In genomic region chr1:203272633-203273205, GRCh38 we compare ENCODE assay signal across 8 cellular contexts. TPM values are rescaled to one million over a fixed set of nuclear protein-coding genes. Genes with fewer than 3 reads are reported as not detected.
A peak's percentile ranks its signal among the peaks of the same experiment; 100 is the strongest.
DNase-seq lines count a peak whose midpoint lies in the region; ATAC-seq and TF ChIP-seq lines count a peak whose summit lies in the region.

No MANE protein-coding gene starts in this region.

- H3K27ac ChIP-seq in A673 (ENCODE audit: low read depth, low read length, poor library complexity, severe bottlenecking), result peak overlapping the region; percentile 15
- no peak overlapping the region for H3K27ac ChIP-seq in HCT116 (ENCODE audit: low read depth, low read length)
- peak overlapping the region; percentile 95 for H3K27ac ChIP-seq in caudate nucleus (ENCODE audit: low read depth, low read length)
- no peak overlapping the region for H3K27ac ChIP-seq in neuronal stem cell (replicated peaks; ENCODE audit: low read length)

- ATAC-seq in HCT116 (no peak), HG03095 (IDR thresholded peaks at IDR 0.05; ENCODE audit: unreplicated experiment) (no peak), HG02642 (IDR thresholded peaks at IDR 0.05; ENCODE audit: poor library complexity, unreplicated experiment) (no peak)

- H3K18ac ChIP-seq in neuronal stem cell (ENCODE audit: low read length), result peak overlapping the region; percentile 5

- H3K4ac ChIP-seq in neuronal stem cell (ENCODE audit: low read length), result no peak overlapping the region

- H3K23ac ChIP-seq in neuronal stem cell (ENCODE audit: low read depth, low read length, poor library complexity), result no peak overlapping the region

- H2BK5ac ChIP-seq in neuronal stem cell (ENCODE audit: low read length), result no peak overlapping the region

- H2AK5ac ChIP-seq in neuronal stem cell (ENCODE audit: low read depth, low read length), result peak overlapping the region; percentile 90

- intact Hi-C loops in A673 (cut with micrococcal nuclease; ENCODE audit: unreplicated experiment) (loop anchor here (1.0 to 5.0 kb wide), 3 partner anchors 66 to 430 kb away; no protein-coding TSS in a partner anchor), HCT116 (cut with micrococcal nuclease) (loop anchor here (1.0 to 2.0 kb wide), 3 partner anchors 66 to 430 kb away; no protein-coding TSS in a partner anchor)

- no peak overlapping the region for H3K14ac ChIP-seq in neuronal stem cell (ENCODE audit: low read length)

- H3K79me1 ChIP-seq in neuronal stem cell (ENCODE audit: low read depth, low read length), result no peaks in the 10 kb centered on the region

- no peaks in the 10 kb centered on the region for H3K9me2 ChIP-seq in HCT116 (ENCODE audit: insufficient read depth)

- TF ChIP-seq CTCF in A673 (conservative IDR thresholded peaks at IDR 0.05; ENCODE audit: low read depth, low read length), result no peak
- TF ChIP-seq CTCF in HCT116 (IDR thresholded peaks at IDR 0.05 in 2 of 3, conservative IDR thresholded peaks at IDR 0.05 in 1 of 3; ENCODE audit: borderline replicate concordance in 1 of 3, insufficient read depth in 1 of 3, low read depth in 2 of 3, low read length in 2 of 3), result no peak

- no CpG with 5 or more reads among the region's 17 CpGs for WGBS in neuronal stem cell (ENCODE audit: extremely low coverage in 2 of 2, insufficient read length in 2 of 2, insufficient replicate concordance in 1 of 2), 2 donors

- no peak overlapping the region for H4K8ac ChIP-seq in neuronal stem cell (ENCODE audit: low read depth, low read length)

- H4K91ac ChIP-seq in neuronal stem cell (ENCODE audit: low read depth, low read length, poor library complexity), result no peak overlapping the region

- TF ChIP-seq POLR2A in HCT116 (IDR thresholded peaks at IDR 0.05; ENCODE audit: borderline replicate concordance, extremely low read depth, insufficient read depth, insufficient read length), result no peak

- no peaks in the 10 kb centered on the region for H3K27me3 ChIP-seq in A673 (replicated peaks; ENCODE audit: insufficient read depth, low read depth, low read length, poor library complexity)
- no peaks in the 10 kb centered on the region for H3K27me3 ChIP-seq in HCT116 (ENCODE audit: insufficient read depth, low read length)
- H3K27me3 ChIP-seq in neuronal stem cell (ENCODE audit: control insufficient read depth in 3 of 3, insufficient read depth in 3 of 3, low read depth in 1 of 3, low read length in 3 of 3), result peaks cover 0 to 22% (median 0%) of the 10 kb centered on the region in 3 experiments

- peak overlapping the region; percentile 17; the same call in 1 of the 2 replicates for H3K9ac ChIP-seq in HCT116 (ENCODE audit: low read length)
- H3K9ac ChIP-seq in neuronal stem cell (ENCODE audit: low read depth, low read length, poor library complexity), result no peak overlapping the region

- RAD21 ChIA-PET in HCT116 (lab: Charles Lee; ENCODE audit: low non-redundant PET in 1 of 2, low total read pairs in 2 of 2, uncharacterized antibody in 2 of 2, unreplicated experiment in 2 of 2), result interaction anchor here (0.7 to 1.4 kb wide), 7 partner anchors 18 to 401 kb away, joined by 3 to 6 read pairs (median 4); no protein-coding TSS in a partner anchor

- no peak overlapping the region for H2BK120ac ChIP-seq in neuronal stem cell (ENCODE audit: low read depth, low read length)

- H3K36me3 ChIP-seq in A673 (ENCODE audit: insufficient read depth, low read length, poor library complexity, severe bottlenecking) (no peaks in the 10 kb centered on the region), HCT116 (ENCODE audit: control insufficient read depth in 1 of 2, insufficient read depth in 2 of 2, low read length in 2 of 2) (no peaks in the 10 kb centered on the region), neuronal stem cell (replicated peaks in 1 of 2; ENCODE audit: control insufficient read depth in 2 of 2, insufficient read depth in 2 of 2, low read length in 2 of 2) (no peaks in the 10 kb centered on the region)

- H3K4me1 ChIP-seq in A673 (ENCODE audit: insufficient read depth, low read length, poor library complexity, severe bottlenecking), result peaks cover 31% of the 10 kb centered on the region
- peaks cover 0 to 32% of the 10 kb centered on the region in 2 experiments; a peak in 2 of 4 replicates for H3K4me1 ChIP-seq in HCT116 (ENCODE audit: control insufficient read depth in 1 of 2, insufficient read depth in 2 of 2, low read length in 2 of 2)
- H3K4me1 ChIP-seq in neuronal stem cell (ENCODE audit: control insufficient read depth in 2 of 2, insufficient read depth in 1 of 2, low read depth in 1 of 2, low read length in 2 of 2), result peaks cover 13 to 18% of the 10 kb centered on the region in 2 donors

- no peaks in the 10 kb centered on the region for H3K79me2 ChIP-seq in HCT116 (ENCODE audit: insufficient read depth, low read length)

- CTCF ChIA-PET in A673 (lab: Charles Lee), result interaction anchor here (0.6 to 1.4 kb wide), 12 partner anchors 17 to 603 kb away, joined by 3 to 9 read pairs (median 4); no protein-coding TSS in a partner anchor
- CTCF ChIA-PET in HCT116 (lab: Charles Lee), result interaction anchor here (0.6 to 3.3 kb wide), 32 partner anchors 10 to 428 kb away, joined by 3 to 28 read pairs (median 4); no protein-coding TSS in a partner anchor

- H3K9me3 ChIP-seq in A673 (ENCODE audit: low read depth, low read length, poor library complexity, severe bottlenecking) (no peaks in the 10 kb centered on the region), HCT116 (ENCODE audit: control insufficient read depth in 1 of 2, insufficient read depth in 1 of 2, low read depth in 1 of 2, low read length in 2 of 2) (no peaks in the 10 kb centered on the region), neuronal stem cell (replicated peaks in 1 of 2; ENCODE audit: control insufficient read depth in 2 of 2, insufficient read depth in 1 of 2, low read depth in 1 of 2, low read length in 2 of 2) (no peaks in the 10 kb centered on the region)

- no peak for DNase-seq in A673 (ENCODE audit: low spot score)
- no peak for DNase-seq in HCT116 (ENCODE audit: low read depth, low spot score)
- DNase-seq in caudate nucleus (lab: John Stamatoyannopoulos, UW), result no peak
- no peak for DNase-seq in neuronal stem cell (ENCODE audit: low spot score)
- no peak for DNase-seq in putamen (ENCODE audit: low spot score)
- DNase-seq in NCI-H748 (lab: John Stamatoyannopoulos, UW; ENCODE audit: unreplicated experiment), result no peak

- H3K4me2 ChIP-seq in HCT116 (ENCODE audit: low read length) (peak overlapping the region; percentile 77), neuronal stem cell (ENCODE audit: insufficient read depth, low read length, poor library complexity, severe bottlenecking) (no peak overlapping the region)

- no peak for TF ChIP-seq RAD21 in HCT116 (IDR thresholded peaks at IDR 0.05; ENCODE audit: low read depth)

- H3K4me3 ChIP-seq in A673 (ENCODE audit: low read depth, low read length, poor library complexity, severe bottlenecking) (no peak overlapping the region), HCT116 (replicated peaks in 1 of 2; ENCODE audit: low read depth in 1 of 2, low read length in 2 of 2) (peak overlapping the region; percentile 19 to 45; a peak in 2 of 4 replicates), neuronal stem cell (ENCODE audit: low read length in 2 of 2) (no peak overlapping the region)

- no TSS peak for BruUV-seq in A673 (replicated peaks; lab: Mats Ljungman, UMichigan)
- no TSS peak for BruUV-seq in HCT116 (replicated peaks; lab: Mats Ljungman, UMichigan)

- POLR2A ChIA-PET in A673 (lab: Charles Lee; ENCODE audit: low non-redundant PET), result no interaction called here
- POLR2A ChIA-PET in HCT116 (lab: Charles Lee), result interaction anchor here (0.9 kb wide), 1 partner anchor 54 kb away, joined by 6 read pairs; no protein-coding TSS in a partner anchor

- peak overlapping the region; percentile 62 for H2BK15ac ChIP-seq in neuronal stem cell (ENCODE audit: low read length)

- H2AFZ ChIP-seq in HCT116 (ENCODE audit: low read depth, low read length, poor library complexity, severe bottlenecking), result peak overlapping the region; percentile 60
- H2AFZ ChIP-seq in neuronal stem cell (ENCODE audit: low read length), result peak overlapping the region; percentile 94

- no peaks in the 10 kb centered on the region for H4K20me1 ChIP-seq in HCT116 (ENCODE audit: insufficient read depth)

- H2BK12ac ChIP-seq in neuronal stem cell (ENCODE audit: low read length), result peak overlapping the region; percentile 50

TF ChIP-seq in HCT116, 20 proteins besides CTCF, POLR2A, EP300 and RAD21 (continues in another document):
- TF ChIP-seq FOSL1 (IDR thresholded peaks at IDR 0.05; ENCODE audit: low read depth) (no peak), JUND (IDR thresholded peaks at IDR 0.05) (no peak), EZH2phosphoT487 (IDR thresholded peaks at IDR 0.05; ENCODE audit: borderline replicate concordance) (no peak), SRF (IDR thresholded peaks at IDR 0.05; ENCODE audit: low read depth) (no peak), ATF3 (IDR thresholded peaks at IDR 0.05) (no peak), YY1 (IDR thresholded peaks at IDR 0.05; ENCODE audit: extremely low read depth, insufficient replicate concordance, low read depth, low read length) (no peak)

RNA-seq across cellular contexts. Expression of gene BTG2, which starts 32.6 kb away (rescaled TPM):
- total RNA-seq in A673 (2021) (8.5 and 9.3 TPM in 2 replicates), HCT116 (2021; ENCODE audit: unreplicated experiment) (24.2 TPM)
- 19.0 and 20.9 TPM in 2 replicates for polyA plus RNA-seq in HCT116 (2012)
- 59.9 TPM for polyA plus RNA-seq in neuronal stem cell (2013, experiment 1 of 2)
- 59.9 TPM for polyA plus RNA-seq in neuronal stem cell (2013, experiment 2 of 2)

RNA-seq across cellular contexts. Expression of gene CHIT1, which starts 43.2 kb away (rescaled TPM):
- not detected in 2 replicates for total RNA-seq in A673 (2021)
- not detected for total RNA-seq in HCT116 (2021; ENCODE audit: unreplicated experiment)
- 0.08 TPM in 1 of 2 replicates, not detected in the other for polyA plus RNA-seq in HCT116 (2012)
- polyA plus RNA-seq in neuronal stem cell (2013, experiment 1 of 2), result 0.04 TPM
- not detected for polyA plus RNA-seq in neuronal stem cell (2013, experiment 2 of 2)

Comparison
In these comparisons a context has a peak if more than half of its experiments do, and no peak if none do; other contexts are left out.
1. H3K27ac ChIP-seq: peak in A673 (single experiment) and caudate nucleus (single experiment); none in HCT116 (single experiment) and neuronal stem cell (single experiment).
2. H3K4me3 ChIP-seq: peak in HCT116 (2 of 2); none in A673 (single experiment) and neuronal stem cell (0 of 2).